ENCODE assay signal across 8 cellular contexts in the genomic region with DNA sequence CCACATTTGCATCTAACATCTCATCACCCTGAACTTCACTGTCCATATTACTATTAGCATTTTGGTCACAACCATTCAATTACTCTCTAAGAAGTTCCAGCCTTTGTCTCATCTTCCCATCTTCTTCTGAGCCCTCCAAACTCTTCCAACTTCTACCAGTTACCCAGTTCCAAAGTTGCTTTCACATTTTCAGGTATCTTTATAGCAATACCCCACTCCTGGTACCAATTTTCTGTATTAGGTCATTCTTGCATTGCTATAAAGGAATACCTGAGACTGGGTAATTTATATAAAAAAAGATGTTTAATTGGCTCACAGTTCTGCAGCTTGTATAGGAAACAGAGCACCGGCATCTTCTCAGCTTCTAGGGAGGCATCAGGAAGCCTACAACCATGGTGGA.
"Had no signal": no experiment of that assay in that cellular context is flagged by ENCODE, and none has a peak within 500 bp of the region (broad histone marks: within the 10 kb centered on the region; RNA-seq: fewer than 3 reads in every experiment).

No MANE protein-coding gene starts in this region.

- H3K4me2 ChIP-seq: GM23338 had no signal

- H3K4me3 ChIP-seq: GM23338 had no signal

- H2AFZ ChIP-seq: GM23338 had no signal

- DNase-seq: H9, HCEC 1CT, HFFc6, KG1 had no signal

- ATAC-seq: GM23338, HepG2 had no signal

- FAIRE-seq: H1, H54, HepG2 had no signal
